ENCODE assay signal across 1 cellular context in genomic region chr1:197320991-197321531, GRCh38.
TF ChIP-seq lines count a peak whose summit lies in the region.

No MANE protein-coding gene starts in this region.

TF ChIP-seq in GM23338, 12 proteins besides CTCF, POLR2A, EP300 and RAD21 (continued from another document):
- TF ChIP-seq REST (IDR thresholded peaks at IDR 0.05; ENCODE audit: unreplicated experiment) (no peak), STAT1 (IDR thresholded peaks at IDR 0.05; ENCODE audit: unreplicated experiment) (no peak), NANOG (IDR thresholded peaks at IDR 0.05; ENCODE audit: borderline replicate concordance) (no peak)
